9 cellular contexts compared by ENCODE assay signal in genomic region chr17:78132086-78132676, GRCh38. TPM values are rescaled to one million over a fixed set of nuclear protein-coding genes. Genes with fewer than 3 reads are reported as not detected.
DNase-seq lines count a peak whose midpoint lies in the region; ATAC-seq and TF ChIP-seq lines count a peak whose summit lies in the region.
"Had no signal": no experiment of that assay in that cellular context is flagged by ENCODE, and none has a peak within 500 bp of the region (broad histone marks: within the 10 kb centered on the region; RNA-seq: fewer than 3 reads in every experiment).

No MANE protein-coding gene starts in this region.

- H3K27me3 Mint-ChIP-seq in CD14-positive monocyte (ENCODE audit: low read depth in 3 of 3): no peaks in the 10 kb centered on the region
- no peaks in the 10 kb centered on the region for H3K27me3 Mint-ChIP-seq in activated T-cell treated with anti-CD3 and anti-CD28 coated beads, Interleukin-2, amount 50 U/mL, for 24 hours

- no peak overlapping the region for H3K27ac Mint-ChIP-seq in CD14-positive monocyte
- H3K27ac Mint-ChIP-seq in activated T-cell treated with anti-CD3 and anti-CD28 coated beads, Interleukin-2, amount 50 U/mL, for 24 hours: peak overlapping the region; percentile 88
- H3K27ac Mint-ChIP-seq: brain had no signal

- H3K4me3 Mint-ChIP-seq in CD14-positive monocyte: peak overlapping the region; percentile 75 to 86
- H3K4me3 Mint-ChIP-seq in activated T-cell treated with anti-CD3 and anti-CD28 coated beads, Interleukin-2, amount 50 U/mL, for 24 hours: peak overlapping the region; percentile 93
- H3K4me3 Mint-ChIP-seq: brain had no signal

- peak overlapping the region; percentile 93 for H3K27ac ChIP-seq in HL-60 (replicated peaks)

- DNase-seq in CD14-positive monocyte (ENCODE audit: low spot score) (peak; percentile 56), HL-60 (ENCODE audit: low read depth in 1 of 2, low spot score in 1 of 2) (peak; percentile 76 to 88)
- no peak for DNase-seq in activated T-cell treated with anti-CD3 and anti-CD28 coated beads, Interleukin-2, amount 50 U/mL, for 24 hours
- peak; percentile 83 for DNase-seq in stimulated activated CD8-positive, alpha-beta memory T cell treated with anti-CD3 and anti-CD28 coated beads, Interleukin-4, amount 100 ng/mL, for 48 hours

- no peaks in the 10 kb centered on the region for H3K9me3 Mint-ChIP-seq in CD14-positive monocyte
- H3K9me3 Mint-ChIP-seq in activated T-cell treated with anti-CD3 and anti-CD28 coated beads, Interleukin-2, amount 50 U/mL, for 24 hours: no peaks in the 10 kb centered on the region

- H3K4me1 Mint-ChIP-seq in CD14-positive monocyte: peaks cover 67% of the 10 kb centered on the region
- peaks cover 72% of the 10 kb centered on the region for H3K4me1 Mint-ChIP-seq in activated T-cell treated with anti-CD3 and anti-CD28 coated beads, Interleukin-2, amount 50 U/mL, for 24 hours (ENCODE audit: low read depth)

- H3K9me3 ChIP-seq in iPS-18c (ENCODE audit: control insufficient read depth, insufficient read depth, low read length): no peaks in the 10 kb centered on the region

- intact Hi-C loops in CD14-positive monocyte (cut with micrococcal nuclease): no loop called here

- ATAC-seq in HG03571 (IDR thresholded peaks at IDR 0.05; ENCODE audit: unreplicated experiment) (no peak), GM18498 (IDR thresholded peaks at IDR 0.05; ENCODE audit: unreplicated experiment) (no peak), GM19467 (IDR thresholded peaks at IDR 0.05; ENCODE audit: unreplicated experiment) (no peak)

- peak overlapping the region; percentile 80 for H3K4me3 ChIP-seq in HL-60 (replicated peaks; ENCODE audit: insufficient read depth, low read length)
- H3K4me3 ChIP-seq in iPS-18c (ENCODE audit: insufficient read depth, low read depth, low read length): peak overlapping the region; percentile 30

- H3K36me3 Mint-ChIP-seq in CD14-positive monocyte: peaks cover 39 to 45% of the 10 kb centered on the region in 2 donors
- peaks cover 62% of the 10 kb centered on the region for H3K36me3 Mint-ChIP-seq in activated T-cell treated with anti-CD3 and anti-CD28 coated beads, Interleukin-2, amount 50 U/mL, for 24 hours (ENCODE audit: low read depth)
- H3K36me3 Mint-ChIP-seq: brain had no signal

- H3K27me3 ChIP-seq in HL-60 (ENCODE audit: insufficient read depth, poor library complexity, severe bottlenecking): no peaks in the 10 kb centered on the region

- no peak for TF ChIP-seq CTCF in CD14-positive monocyte (IDR thresholded peaks at IDR 0.05)
- TF ChIP-seq CTCF in HL-60 (IDR thresholded peaks at IDR 0.05; ENCODE audit: insufficient read depth, low read length): no peak

RNA-seq across cellular contexts. Expression of gene TMC8, which starts 1.6 kb away (rescaled TPM):
- 10 to 100 TPM; 13.3 to 15.1 TPM for polyA plus RNA-seq in CD14-positive monocyte

RNA-seq across cellular contexts. Expression of gene TMC6, which starts 3.6 kb away (rescaled TPM):
- 10 to 100 TPM; 60.1 to 79.2 TPM for polyA plus RNA-seq in CD14-positive monocyte

RNA-seq across cellular contexts. Expression of gene C17orf99, which starts 14.0 kb away (rescaled TPM):
- polyA plus RNA-seq in CD14-positive monocyte: not detected

RNA-seq across cellular contexts. Expression of gene SYNGR2, which starts 36.2 kb away (rescaled TPM):
- 100 to 1,000 TPM; 350 to 402 TPM for polyA plus RNA-seq in CD14-positive monocyte

RNA-seq across cellular contexts. Expression of gene TK1, which starts 54.7 kb away (rescaled TPM):
- 1 to 10 TPM; 1.4 to 2.0 TPM for polyA plus RNA-seq in CD14-positive monocyte
